In genomic region chr13:96994030-96994848, GRCh38 we compare ENCODE assay signal across 8 cellular contexts. TPM values are rescaled to one million over a fixed set of nuclear protein-coding genes. Genes with fewer than 3 reads are reported as not detected.
A peak's percentile ranks its signal among the peaks of the same experiment; 100 is the strongest.
DNase-seq lines count a peak whose midpoint lies in the region; ATAC-seq and TF ChIP-seq lines count a peak whose summit lies in the region.
"Had no signal": no experiment of that assay in that cellular context is flagged by ENCODE, and none has a peak within 500 bp of the region (broad histone marks: within the 10 kb centered on the region; RNA-seq: fewer than 3 reads in every experiment).

OXGR1 (minus strand) TSS chr13:96994476; CDS start chr13:96987759, 6,717 bp downstream.

- no peak within 1 kb of the TSS for H3K27ac Mint-ChIP-seq in MCF 10A (ENCODE audit: low read depth, unreplicated experiment)

- DNase-seq in MCF 10A (ENCODE audit: unreplicated experiment): no peak
- DNase-seq in kidney glomerular epithelial cell (lab: John Stamatoyannopoulos, UW): peak; percentile 23
- no peak for DNase-seq in stomach
- DNase-seq: RPMI8226 had no signal

- H3K36me3 ChIP-seq in HEK293 (ENCODE audit: control insufficient read depth in 2 of 2, insufficient read depth in 1 of 2, low read length in 2 of 2) (no peaks in the 10 kb centered on the region), stomach (no peaks in the 10 kb centered on the region)

- no TSS peak for BruUV-seq in MCF 10A (replicated peaks; lab: Mats Ljungman, UMichigan)

- H3K36me3 Mint-ChIP-seq in MCF 10A (ENCODE audit: insufficient read depth, unreplicated experiment): no peaks in the 10 kb centered on the region

- H3K27me3 ChIP-seq in stomach: peaks cover 0 to 37% (median 19%) of the 10 kb centered on the region in 3 donors

- H3K9me3 Mint-ChIP-seq in MCF 10A (ENCODE audit: unreplicated experiment): no peaks in the 10 kb centered on the region

- intact Hi-C loops in MCF 10A (cut with micrococcal nuclease): no loop called here
- intact Hi-C loops in stomach (cut with DNase I; ENCODE audit: low total_unique reads): no loop called here

- H3K27ac ChIP-seq in HEK293 (ENCODE audit: extremely low read depth, low read depth, low read length) (no peak within 1 kb of the TSS; the same call in 1 of the 2 replicates), stomach (no peak within 1 kb of the TSS)

- 2 to 7% (median 4%) methylated on average over 27 to 52 of the region's 52 CpGs for WGBS in stomach, 5 donors

- H3K9me3 ChIP-seq in HEK293 (ENCODE audit: control insufficient read depth, insufficient read depth, low read depth, low read length) (no peaks in the 10 kb centered on the region), stomach (no peaks in the 10 kb centered on the region)

- H3K4me3 ChIP-seq in HEK293 (ENCODE audit: low read depth, low read length): peak within 1 kb of the TSS; percentile 38
- H3K4me3 ChIP-seq in stomach: peak within 1 kb of the TSS; percentile 44 to 64 (median 55)

- POLR2A ChIA-PET in HEK293 (lab: Yijun Ruan, JAX) (no interaction called here), MCF 10A (lab: Yijun Ruan, JAX) (no interaction called here)

- CTCF ChIA-PET in HEK293 (lab: Yijun Ruan, JAX) (interaction anchor here (0.6 kb wide), 1 partner anchor 70 kb away, joined by 4 read pairs; no protein-coding TSS in a partner anchor), MCF 10A (lab: Yijun Ruan, JAX) (interaction anchor here (0.9 to 1.1 kb wide), 2 partner anchors 8 to 416 kb away, joined by 3 read pairs; no protein-coding TSS in a partner anchor)

- peaks cover 43% of the 10 kb centered on the region for H3K27me3 Mint-ChIP-seq in MCF 10A (ENCODE audit: insufficient read depth, unreplicated experiment)

- TF ChIP-seq EP300 in stomach (IDR thresholded peaks at IDR 0.05): no peak

- H3K4me1 ChIP-seq in HEK293 (ENCODE audit: control insufficient read depth, insufficient read depth, low read length) (no peaks in the 10 kb centered on the region), stomach (peaks cover 0 to 17% (median 14%) of the 10 kb centered on the region in 4 donors)

- TF ChIP-seq POLR2A in stomach (IDR thresholded peaks at IDR 0.05): no peak

- H3K4me1 Mint-ChIP-seq in MCF 10A (ENCODE audit: insufficient read depth, unreplicated experiment): no peaks in the 10 kb centered on the region

- ATAC-seq in GM21717 (IDR thresholded peaks at IDR 0.05; ENCODE audit: unreplicated experiment) (no peak), HG03108 (IDR thresholded peaks at IDR 0.05; ENCODE audit: unreplicated experiment) (no peak), HG03097 (IDR thresholded peaks at IDR 0.05; ENCODE audit: low FRiP score, unreplicated experiment) (no peak)

- TF ChIP-seq CTCF in HEK293 (tag by site-specific recombination; IDR thresholded peaks at IDR 0.05) (peak; percentile 68), MCF 10A (IDR thresholded peaks at IDR 0.05; ENCODE audit: unreplicated experiment) (no peak), stomach (IDR thresholded peaks at IDR 0.05) (no peak)

- H3K4me3 Mint-ChIP-seq in MCF 10A (ENCODE audit: unreplicated experiment): peak within 1 kb of the TSS; percentile 2

TF ChIP-seq in HEK293, 187 proteins besides CTCF, POLR2A, EP300 and RAD21 (continues in another document):
- TF ChIP-seq ZNF571 (tag by site-specific recombination; IDR thresholded peaks at IDR 0.05): no peak
- TF ChIP-seq, protein P1, sequence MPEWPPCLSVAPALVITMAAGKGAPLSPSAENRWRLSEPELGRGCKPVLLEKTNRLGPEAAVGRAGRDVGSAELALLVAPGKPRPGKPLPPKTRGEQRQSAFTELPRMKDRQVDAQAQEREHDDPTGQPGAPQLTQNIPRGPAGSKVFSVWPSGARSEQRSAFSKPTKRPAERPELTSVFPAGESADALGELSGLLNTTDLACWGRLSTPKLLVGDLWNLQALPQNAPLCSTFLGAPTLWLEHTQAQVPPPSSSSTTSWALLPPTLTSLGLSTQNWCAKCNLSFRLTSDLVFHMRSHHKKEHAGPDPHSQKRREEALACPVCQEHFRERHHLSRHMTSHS (tag by site-specific recombination; IDR thresholded peaks at IDR 0.05): no peak
- no peak for TF ChIP-seq ZNF785 (tag by site-specific recombination; IDR thresholded peaks at IDR 0.05)
- TF ChIP-seq GFI1B (tag by site-specific recombination; IDR thresholded peaks at IDR 0.05): no peak
- TF ChIP-seq ZNF391 (tag by site-specific recombination; IDR thresholded peaks at IDR 0.05; ENCODE audit: borderline replicate concordance, low read depth): no peak
- no peak for TF ChIP-seq ZFP37 (tag by site-specific recombination; IDR thresholded peaks at IDR 0.05)
- TF ChIP-seq BCL11A (tag by site-specific recombination; IDR thresholded peaks at IDR 0.05; ENCODE audit: low read depth): no peak
- TF ChIP-seq ZNF514 (tag by site-specific recombination; IDR thresholded peaks at IDR 0.05): no peak
- TF ChIP-seq ZNF138 (tag by site-specific recombination; IDR thresholded peaks at IDR 0.05; ENCODE audit: borderline replicate concordance): no peak
- peak; percentile 88 for TF ChIP-seq ZNF10 (tag by site-specific recombination; IDR thresholded peaks at IDR 0.05)
- TF ChIP-seq KLF1 (tag by site-specific recombination; IDR thresholded peaks at IDR 0.05): no peak
- 0 out of 2 replicates have a peak, but pooled peaks have one; percentile 57 for TF ChIP-seq PRDM4 (tag by site-specific recombination; IDR thresholded peaks at IDR 0.05)
- TF ChIP-seq ZNF148 (tag by site-specific recombination; IDR thresholded peaks at IDR 0.05; ENCODE audit: borderline replicate concordance): no peak
- TF ChIP-seq ZNF747 (tag by site-specific recombination; IDR thresholded peaks at IDR 0.05): no peak
- no peak for TF ChIP-seq ZNF777 (tag by site-specific recombination; IDR thresholded peaks at IDR 0.05; ENCODE audit: borderline replicate concordance)
- TF ChIP-seq ZNF561 (tag by site-specific recombination; IDR thresholded peaks at IDR 0.05; ENCODE audit: borderline replicate concordance): no peak
- no peak for TF ChIP-seq ZNF426 (tag by site-specific recombination; IDR thresholded peaks at IDR 0.05)
- no peak for TF ChIP-seq ZBTB6 (tag by site-specific recombination; IDR thresholded peaks at IDR 0.05)
- no peak for TF ChIP-seq ZNF404 (tag by site-specific recombination; IDR thresholded peaks at IDR 0.05)
- TF ChIP-seq ZNF501 (tag by site-specific recombination; IDR thresholded peaks at IDR 0.05): 0 out of 2 replicates have a peak, but pooled peaks have one; percentile 62
- TF ChIP-seq, protein P2, sequence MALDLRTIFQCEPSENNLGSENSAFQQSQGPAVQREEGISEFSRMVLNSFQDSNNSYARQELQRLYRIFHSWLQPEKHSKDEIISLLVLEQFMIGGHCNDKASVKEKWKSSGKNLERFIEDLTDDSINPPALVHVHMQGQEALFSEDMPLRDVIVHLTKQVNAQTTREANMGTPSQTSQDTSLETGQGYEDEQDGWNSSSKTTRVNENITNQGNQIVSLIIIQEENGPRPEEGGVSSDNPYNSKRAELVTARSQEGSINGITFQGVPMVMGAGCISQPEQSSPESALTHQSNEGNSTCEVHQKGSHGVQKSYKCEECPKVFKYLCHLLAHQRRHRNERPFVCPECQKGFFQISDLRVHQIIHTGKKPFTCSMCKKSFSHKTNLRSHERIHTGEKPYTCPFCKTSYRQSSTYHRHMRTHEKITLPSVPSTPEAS (tag by site-specific recombination; IDR thresholded peaks at IDR 0.05): no peak

RNA-seq across cellular contexts. Expression of gene OXGR1, which starts in this region (rescaled TPM):
- total RNA-seq in MCF 10A (2022) (not detected in 2 replicates), stomach (under 1 TPM in 1 of 5 donors, not detected in 4; 0.37 TPM)
- under 1 TPM in 1 of 3 donors, not detected in 2; 0.50 TPM for polyA plus RNA-seq in stomach
